20 cellular contexts compared by ENCODE assay signal in the genomic region with DNA sequence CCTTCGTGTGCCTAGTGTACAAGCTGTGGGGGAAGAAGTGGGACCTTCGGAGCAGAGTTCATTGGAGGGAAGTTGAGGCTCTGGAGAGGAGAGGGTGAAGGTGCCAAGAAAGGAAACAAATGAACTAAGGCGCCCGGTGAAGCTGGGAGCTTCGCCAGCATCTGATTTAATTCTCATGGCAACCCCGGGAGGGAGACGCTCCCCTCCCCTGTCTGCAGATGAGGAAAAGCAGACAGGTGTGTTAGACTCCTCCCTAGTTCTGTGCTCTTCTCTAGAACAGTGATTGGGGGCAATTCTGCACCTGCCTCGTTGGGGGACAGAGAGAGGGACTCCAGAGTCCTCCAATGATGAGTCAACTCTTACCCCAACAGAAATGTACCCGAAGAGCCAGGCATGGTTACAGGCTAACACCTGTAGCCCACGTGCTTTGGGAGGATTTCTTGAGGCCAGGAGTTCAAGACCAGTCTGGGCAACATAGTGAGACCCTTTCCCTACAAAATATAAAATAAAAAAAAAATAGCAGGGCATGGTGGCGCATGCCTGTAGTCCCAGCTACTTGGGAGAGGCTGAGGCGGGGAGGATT. TPM values are rescaled to one million over a fixed set of nuclear protein-coding genes. Genes with fewer than 3 reads are reported as not detected.
A peak's percentile ranks its signal among the peaks of the same experiment; 100 is the strongest.
DNase-seq lines count a peak whose midpoint lies in the region; ATAC-seq and TF ChIP-seq lines count a peak whose summit lies in the region.
"Had no signal": no experiment of that assay in that cellular context is flagged by ENCODE, and none has a peak within 500 bp of the region (broad histone marks: within the 10 kb centered on the region; RNA-seq: fewer than 3 reads in every experiment).

No MANE protein-coding gene starts in this region.

- H3K79me2 ChIP-seq in trophoblast cell (ENCODE audit: control insufficient read depth, insufficient read depth, low read length, poor library complexity): peaks cover 5% of the 10 kb centered on the region

- no peak overlapping the region for H3K4me3 ChIP-seq in trophoblast cell (ENCODE audit: low read depth, low read length)
- H3K4me3 ChIP-seq in foreskin fibroblast (ENCODE audit: low read depth in 1 of 2, low read length in 2 of 2): no peak overlapping the region
- H3K4me3 ChIP-seq in body of pancreas: no peak overlapping the region
- H3K4me3 ChIP-seq: suprapubic skin had no signal

- CTCF ChIA-PET in WTC11 (lab: Charles Lee): interaction anchor here (0.8 to 13.5 kb wide), 4 partner anchors 12 to 39 kb away, joined by 3 to 96 read pairs (median 4); a partner anchor contains a TSS

- H2BK120ac ChIP-seq in trophoblast cell (ENCODE audit: insufficient read depth, low read length, poor library complexity): no peak overlapping the region

- no peak overlapping the region for H4K8ac ChIP-seq in trophoblast cell (ENCODE audit: low read depth, low read length)

- H3K18ac ChIP-seq in trophoblast cell (ENCODE audit: low read length): no peak overlapping the region

- no peak overlapping the region for H3K4me3 Mint-ChIP-seq in WTC11
- H3K4me3 Mint-ChIP-seq: activated naive CD4-positive, alpha-beta T cell treated with anti-CD3 and anti-CD28 coated beads for 36 hours; CD4-positive, alpha-beta T cell had no signal

- no peak overlapping the region for H3K14ac ChIP-seq in trophoblast cell (ENCODE audit: low read length)

- no peak overlapping the region for H2AFZ ChIP-seq in trophoblast cell (ENCODE audit: insufficient read depth, low read length, poor library complexity)

- H2BK12ac ChIP-seq in trophoblast cell (ENCODE audit: low read length): peak overlapping the region; percentile 55

- no peaks in the 10 kb centered on the region for H3K9me3 Mint-ChIP-seq in WTC11
- H3K9me3 Mint-ChIP-seq: activated naive CD4-positive, alpha-beta T cell treated with anti-CD3 and anti-CD28 coated beads for 36 hours; CD4-positive, alpha-beta T cell had no signal

- H3K4me1 ChIP-seq in trophoblast cell (ENCODE audit: control insufficient read depth in 1 of 2, insufficient read depth in 2 of 2, low read length in 2 of 2) (peaks cover 26 to 37% of the 10 kb centered on the region in 2 experiments), body of pancreas (peaks cover 5% of the 10 kb centered on the region)

- H3K9me3 ChIP-seq in trophoblast cell (ENCODE audit: insufficient read depth, low read depth, low read length) (no peaks in the 10 kb centered on the region), body of pancreas (no peaks in the 10 kb centered on the region)
- H3K9me3 ChIP-seq: suprapubic skin had no signal

- no peak for TF ChIP-seq POLR2A in body of pancreas (IDR thresholded peaks at IDR 0.05)

- H3K4ac ChIP-seq in trophoblast cell (ENCODE audit: low read depth, low read length): no peak overlapping the region

- H3K4me1 Mint-ChIP-seq in WTC11: peaks cover 7% of the 10 kb centered on the region

- H3K36me3 ChIP-seq in trophoblast cell (ENCODE audit: control insufficient read depth in 1 of 2, insufficient read depth in 2 of 2, low read length in 2 of 2) (peaks cover 13 to 16% of the 10 kb centered on the region in 2 experiments), body of pancreas (replicated peaks in 1 of 2; ENCODE audit: insufficient read depth in 1 of 2, low read depth in 2 of 2) (no peaks in the 10 kb centered on the region)
- H3K36me3 ChIP-seq: suprapubic skin had no signal

- H3K9ac ChIP-seq in trophoblast cell (ENCODE audit: low read length): no peak overlapping the region

- H3K27me3 Mint-ChIP-seq in WTC11 (ENCODE audit: low read depth): peaks cover 7% of the 10 kb centered on the region
- H3K27me3 Mint-ChIP-seq: CD4-positive, alpha-beta T cell had no signal

- no peak overlapping the region for H3K23ac ChIP-seq in trophoblast cell (ENCODE audit: low read length)

- no peaks in the 10 kb centered on the region for H3K36me3 Mint-ChIP-seq in WTC11

- H4K12ac ChIP-seq in trophoblast cell (ENCODE audit: low read depth, low read length): no peak overlapping the region

- H3K27me3 ChIP-seq in trophoblast cell (ENCODE audit: insufficient read depth, low read length): no peaks in the 10 kb centered on the region
- H3K27me3 ChIP-seq in body of pancreas: no peaks in the 10 kb centered on the region

- H2BK5ac ChIP-seq in trophoblast cell (ENCODE audit: low read depth, low read length, poor library complexity): no peak overlapping the region

- ATAC-seq in WTC11: no peak
- no peak for ATAC-seq in body of pancreas
- ATAC-seq: left lobe of liver had no signal

- H2AK5ac ChIP-seq in trophoblast cell (ENCODE audit: low read length): peak overlapping the region; percentile 36

- peak overlapping the region; percentile 54 for H4K91ac ChIP-seq in trophoblast cell (ENCODE audit: low read depth, low read length)

- DNase-seq in NCI-H345 (lab: John Stamatoyannopoulos, UW): peak; percentile 24
- no peak for DNase-seq in NCI-H345 treated with DMSO at 0.1 percent for 48 hours (lab: John Stamatoyannopoulos, UW; ENCODE audit: unreplicated experiment)
- DNase-seq in NCI-H1436 (lab: John Stamatoyannopoulos, UW): peak; percentile 53
- no peak for DNase-seq in WTC11 (ENCODE audit: low spot score)
- DNase-seq in trophoblast cell: no peak
- no peak for DNase-seq in foreskin fibroblast
- no peak for DNase-seq in body of pancreas
- DNase-seq in T-helper 1 cell: no peak
- DNase-seq: activated CD4-positive, alpha-beta T cell treated with anti-CD3 and anti-CD28 coated beads, Interleukin-2, amount 50 U/mL, for 4 hours; activated naive CD4-positive, alpha-beta T cell treated with anti-CD3 and anti-CD28 coated beads for 36 hours; CD4-positive, alpha-beta T cell; foreskin melanocyte; small intestine; stimulated activated CD4-positive, alpha-beta T cell treated with anti-CD3 and anti-CD28 coated beads, Interleukin-4, amount 100 ng/mL, for 4 hours; stimulated activated CD8-positive, alpha-beta memory T cell treated with anti-CD3 and anti-CD28 coated beads, Interleukin-4, amount 100 ng/mL, for 48 hours; SW 1271 had no signal

- H3K27ac ChIP-seq in trophoblast cell (ENCODE audit: low read depth, low read length): no peak overlapping the region
- H3K27ac ChIP-seq in body of pancreas: no peak overlapping the region

- intact Hi-C loops in body of pancreas (cut with DNase I): no loop called here

- no peak overlapping the region for H3K27ac Mint-ChIP-seq in WTC11
- H3K27ac Mint-ChIP-seq: activated naive CD4-positive, alpha-beta T cell treated with anti-CD3 and anti-CD28 coated beads for 36 hours; CD4-positive, alpha-beta T cell had no signal

- POLR2A ChIA-PET in WTC11 (lab: Charles Lee): no interaction called here

- H3K4me2 ChIP-seq in trophoblast cell (ENCODE audit: low read length): no peak overlapping the region

- peaks cover 20% of the 10 kb centered on the region for H3K79me1 ChIP-seq in trophoblast cell (ENCODE audit: low read length)

- no CpG with 5 or more reads among the region's 12 CpGs for WGBS in trophoblast cell (ENCODE audit: extremely low coverage, insufficient coverage, insufficient read length)
- WGBS in body of pancreas, 2 donors: 28 to 29% methylated on average over 12 of the region's 12 CpGs

- TF ChIP-seq CTCF in WTC11 (IDR thresholded peaks at IDR 0.05) (no peak), foreskin fibroblast (IDR thresholded peaks at IDR 0.05; ENCODE audit: low read depth, low read length) (no peak), body of pancreas (IDR thresholded peaks at IDR 0.05) (no peak)

TF ChIP-seq in WTC11, 78 proteins besides CTCF, POLR2A, EP300 and RAD21:
- no peak for TF ChIP-seq NR1H2 (CRISPR knock-in tag; IDR thresholded peaks at IDR 0.05)
- TF ChIP-seq ZNF121 (CRISPR knock-in tag; IDR thresholded peaks at IDR 0.05): 0 out of 2 replicates have a peak, but pooled peaks have one; percentile 12
- TF ChIP-seq, protein P1, sequence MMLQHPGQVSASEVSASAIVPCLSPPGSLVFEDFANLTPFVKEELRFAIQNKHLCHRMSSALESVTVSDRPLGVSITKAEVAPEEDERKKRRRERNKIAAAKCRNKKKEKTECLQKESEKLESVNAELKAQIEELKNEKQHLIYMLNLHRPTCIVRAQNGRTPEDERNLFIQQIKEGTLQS (CRISPR knock-in tag; conservative IDR thresholded peaks at IDR 0.05): no peak
- TF ChIP-seq, protein P2, sequence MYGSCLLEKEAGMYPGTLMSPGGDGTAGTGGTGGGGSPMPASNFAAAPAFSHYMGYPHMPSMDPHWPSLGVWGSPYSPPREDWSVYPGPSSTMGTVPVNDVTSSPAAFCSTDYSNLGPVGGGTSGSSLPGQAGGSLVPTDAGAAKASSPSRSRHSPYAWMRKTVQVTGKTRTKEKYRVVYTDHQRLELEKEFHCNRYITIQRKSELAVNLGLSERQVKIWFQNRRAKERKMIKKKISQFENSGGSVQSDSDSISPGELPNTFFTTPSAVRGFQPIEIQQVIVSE (CRISPR knock-in tag; IDR thresholded peaks at IDR 0.05; ENCODE audit: borderline replicate concordance): no peak
- TF ChIP-seq, protein P3, sequence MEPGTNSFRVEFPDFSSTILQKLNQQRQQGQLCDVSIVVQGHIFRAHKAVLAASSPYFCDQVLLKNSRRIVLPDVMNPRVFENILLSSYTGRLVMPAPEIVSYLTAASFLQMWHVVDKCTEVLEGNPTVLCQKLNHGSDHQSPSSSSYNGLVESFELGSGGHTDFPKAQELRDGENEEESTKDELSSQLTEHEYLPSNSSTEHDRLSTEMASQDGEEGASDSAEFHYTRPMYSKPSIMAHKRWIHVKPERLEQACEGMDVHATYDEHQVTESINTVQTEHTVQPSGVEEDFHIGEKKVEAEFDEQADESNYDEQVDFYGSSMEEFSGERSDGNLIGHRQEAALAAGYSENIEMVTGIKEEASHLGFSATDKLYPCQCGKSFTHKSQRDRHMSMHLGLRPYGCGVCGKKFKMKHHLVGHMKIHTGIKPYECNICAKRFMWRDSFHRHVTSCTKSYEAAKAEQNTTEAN (CRISPR knock-in tag; IDR thresholded peaks at IDR 0.05): no peak

RNA-seq across cellular contexts. Expression of a gene that starts 4.2 kb away (rescaled TPM):
- total RNA-seq in WTC11 (2021): 1.8 to 2.9 TPM (median 2.5 TPM) in 3 replicates
- 24.2 and 24.4 TPM in 2 replicates for polyA plus RNA-seq in trophoblast cell (2013)
- 1 to 10 TPM; 2.6 to 3.3 TPM for total RNA-seq in body of pancreas

RNA-seq across cellular contexts. Expression of a gene that starts 7.5 kb away (rescaled TPM):
- total RNA-seq in WTC11 (2021) (71.9 to 87.7 TPM (median 74.8 TPM) in 3 replicates), body of pancreas (1 to 10 TPM; 4.2 to 8.2 TPM)
- polyA plus RNA-seq in trophoblast cell (2013): 108 and 109 TPM in 2 replicates

RNA-seq across cellular contexts. Expression of a gene that starts 16.0 kb away (rescaled TPM):
- 14.0 to 23.6 TPM (median 17.8 TPM) in 3 replicates for total RNA-seq in WTC11 (2021)
- polyA plus RNA-seq in trophoblast cell (2013): 12.6 and 14.5 TPM in 2 replicates
- total RNA-seq in body of pancreas: 1 to 10 TPM; 3.4 to 8.2 TPM

RNA-seq across cellular contexts. Expression of a gene that starts 27.9 kb away (rescaled TPM):
- total RNA-seq in WTC11 (2021): 2.1 to 2.5 TPM (median 2.2 TPM) in 3 replicates
- not detected in 2 replicates for polyA plus RNA-seq in trophoblast cell (2013)
- total RNA-seq in body of pancreas: not detected
- total RNA-seq: activated naive CD4-positive, alpha-beta T cell treated with anti-CD3 and anti-CD28 coated beads for 36 hours; CD4-positive, alpha-beta T cell; endothelial cell of umbilical vein; left lobe of liver; RPMI7951; suprapubic skin had no signal
- polyA plus RNA-seq: endothelial cell of umbilical vein, small intestine had no signal

RNA-seq across cellular contexts. Expression of a gene that starts 31.0 kb away (rescaled TPM):
- total RNA-seq in WTC11 (2021) (96.3 to 96.6 TPM (median 96.4 TPM) in 3 replicates), body of pancreas (10 to 100 TPM; 38.4 to 75.8 TPM)
- 20.4 and 20.9 TPM in 2 replicates for polyA plus RNA-seq in trophoblast cell (2013)

Comparison
In these comparisons a context has a peak if more than half of its experiments do, and no peak if none do; other contexts are left out.
1. DNase-seq: peak in NCI-H345 (single experiment) and NCI-H1436 (single experiment); none in NCI-H345 treated with DMSO at 0.1 percent for 48 hours (single experiment), WTC11 (single experiment), trophoblast cell (0 of 2), foreskin fibroblast (0 of 2), body of pancreas (0 of 4) and T-helper 1 cell (0 of 5).